Comparison of ENCODE assay signal across 24 cellular contexts in the genomic region with DNA sequence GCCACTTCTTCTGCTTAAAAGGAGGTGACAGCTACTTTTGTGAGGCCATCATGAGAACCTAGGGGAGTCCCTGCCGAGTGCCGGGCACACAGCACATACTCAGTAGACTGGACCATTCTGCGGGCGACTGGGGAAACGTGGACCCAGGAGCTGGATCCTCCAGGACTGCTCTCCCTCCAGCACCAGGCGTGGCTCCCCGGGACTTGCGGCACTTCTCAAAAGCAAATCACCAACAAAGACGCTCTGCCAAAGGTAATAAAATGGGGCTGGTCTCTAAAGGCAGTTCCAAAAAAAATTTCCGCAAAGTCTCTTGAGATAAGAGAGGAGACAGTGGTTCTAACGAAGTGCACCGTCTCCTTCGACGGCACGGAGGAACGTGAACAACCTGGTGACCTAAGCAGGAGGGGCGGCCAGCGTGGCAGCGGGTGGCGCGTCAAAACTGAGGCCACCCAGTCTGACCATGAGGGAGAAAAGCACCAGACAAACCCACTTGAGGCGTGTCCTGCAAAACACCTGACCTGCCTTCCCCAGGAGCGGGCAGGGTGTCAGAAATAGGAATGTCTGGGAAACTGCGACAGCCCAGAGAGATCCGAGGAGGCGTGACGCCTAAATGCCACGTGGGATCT. TPM values are rescaled to one million over a fixed set of nuclear protein-coding genes. Genes with fewer than 3 reads are reported as not detected.
"Had no signal": no experiment of that assay in that cellular context is flagged by ENCODE, and none has a peak within 500 bp of the region (broad histone marks: within the 10 kb centered on the region; RNA-seq: fewer than 3 reads in every experiment).

No MANE protein-coding gene starts in this region.

- H3K27ac Mint-ChIP-seq: activated CD4-positive, alpha-beta T cell treated with anti-CD3 and anti-CD28 coated beads for 36 hours; activated naive CD4-positive, alpha-beta T cell treated with anti-CD3 and anti-CD28 coated beads, Interleukin-2, amount 50 U/mL, for 72 hours; activated T-helper 1 cell treated with anti-CD3 and anti-CD28 coated beads, Interleukin-12 subunit alpha, Interleukin-12 subunit beta, Interleukin-2, Interleukin-4 antibody, amounts not matched to agents 30 ng/mL and 10 ng/mL and 1 ng/mL, durations not matched to agents 14 hours and 24 hours and 36 hours; dendritic cell treated with granulocyte-macrophage colony-stimulating factor and Interleukin-4, amounts not matched to agents 40 ng/mL and 50 ng/mL, for 4 days; mesothelial cell of epicardium; nephron; progenitor cell of endocrine pancreas; stimulated activated naive CD8-positive, alpha-beta T cell treated with anti-CD3 and anti-CD28 coated beads, Interleukin-15, amount 100 ng/mL, for 72 hours; WTC11 had no signal

- H3K4me1 Mint-ChIP-seq: nephron had no signal

- H3K27ac ChIP-seq: adrenal gland, gastrocnemius medialis, left lung, suprapubic skin, transverse colon, uterus had no signal

- H3K4me1 ChIP-seq: adrenal gland, left lung, uterus had no signal

- H3K36me3 ChIP-seq: uterus had no signal

- H3K4me3 ChIP-seq: adrenal gland, gastrocnemius medialis, left lung, suprapubic skin, transverse colon, uterus had no signal

- H3K36me3 Mint-ChIP-seq: activated naive CD4-positive, alpha-beta T cell treated with anti-CD3 and anti-CD28 coated beads, Interleukin-2, amount 50 U/mL, for 72 hours; mesothelial cell of epicardium; WTC11 had no signal

- H3K4me3 Mint-ChIP-seq: activated CD4-positive, alpha-beta T cell treated with anti-CD3 and anti-CD28 coated beads for 36 hours; activated T-helper 1 cell treated with anti-CD3 and anti-CD28 coated beads, Interleukin-12 subunit alpha, Interleukin-12 subunit beta, Interleukin-2, Interleukin-4 antibody, amounts not matched to agents 30 ng/mL and 10 ng/mL and 1 ng/mL, durations not matched to agents 14 hours and 24 hours and 36 hours; dendritic cell treated with granulocyte-macrophage colony-stimulating factor and Interleukin-4, amounts not matched to agents 40 ng/mL and 50 ng/mL, for 4 days; mesothelial cell of epicardium; nephron; stimulated activated naive CD8-positive, alpha-beta T cell treated with anti-CD3 and anti-CD28 coated beads, Interleukin-15, amount 100 ng/mL, for 72 hours; WTC11 had no signal

- ATAC-seq: activated CD4-positive, alpha-beta T cell treated with anti-CD3 and anti-CD28 coated beads for 36 hours; activated naive CD4-positive, alpha-beta T cell treated with anti-CD3 and anti-CD28 coated beads, Interleukin-2, amount 50 U/mL, for 72 hours; esophagus mucosa; gastrocnemius medialis; left lung; right cardiac atrium; stimulated activated naive CD8-positive, alpha-beta T cell treated with anti-CD3 and anti-CD28 coated beads, Interleukin-15, amount 100 ng/mL, for 72 hours; WTC11 had no signal

- DNase-seq: activated CD4-positive, alpha-beta T cell treated with anti-CD3 and anti-CD28 coated beads for 36 hours; activated CD4-positive, alpha-beta T cell treated with anti-CD3 and anti-CD28 coated beads, Interleukin-2, amount 50 U/mL, for 48 hours; activated gamma-delta T cell treated with Interleukin-2 at 50 U/mL for 16 hours; adrenal gland; effector CD8-positive, alpha-beta T cell; gastrocnemius medialis; head of caudate nucleus; left lung; right cardiac atrium; stimulated activated naive CD8-positive, alpha-beta T cell treated with anti-CD3 and anti-CD28 coated beads, Interleukin-15, amount 100 ng/mL, for 72 hours; transverse colon; uterus had no signal

- H3K9me3 Mint-ChIP-seq: activated naive CD4-positive, alpha-beta T cell treated with anti-CD3 and anti-CD28 coated beads, Interleukin-2, amount 50 U/mL, for 72 hours; activated T-helper 1 cell treated with anti-CD3 and anti-CD28 coated beads, Interleukin-12 subunit alpha, Interleukin-12 subunit beta, Interleukin-2, Interleukin-4 antibody, amounts not matched to agents 30 ng/mL and 10 ng/mL and 1 ng/mL, durations not matched to agents 14 hours and 24 hours and 36 hours; dendritic cell treated with granulocyte-macrophage colony-stimulating factor and Interleukin-4, amounts not matched to agents 40 ng/mL and 50 ng/mL, for 4 days; mesothelial cell of epicardium; nephron; stimulated activated naive CD8-positive, alpha-beta T cell treated with anti-CD3 and anti-CD28 coated beads, Interleukin-15, amount 100 ng/mL, for 72 hours; WTC11 had no signal

- H3K9me3 ChIP-seq: adrenal gland, gastrocnemius medialis, left lung, suprapubic skin, transverse colon, uterus had no signal

- FAIRE-seq: kidney had no signal

RNA-seq across cellular contexts. Expression of a gene that starts 1.4 kb away (rescaled TPM):
- total RNA-seq: activated CD4-positive, alpha-beta T cell treated with anti-CD3 and anti-CD28 coated beads for 36 hours; activated naive CD4-positive, alpha-beta T cell treated with anti-CD3 and anti-CD28 coated beads, Interleukin-2, amount 50 U/mL, for 72 hours; activated T-helper 1 cell treated with anti-CD3 and anti-CD28 coated beads, Interleukin-12 subunit alpha, Interleukin-12 subunit beta, Interleukin-2, Interleukin-4 antibody, amounts not matched to agents 30 ng/mL and 10 ng/mL and 1 ng/mL, durations not matched to agents 14 hours and 24 hours and 36 hours; esophagus mucosa; gastrocnemius medialis; kidney; left lung; progenitor cell of endocrine pancreas; suprapubic skin had no signal
- polyA plus RNA-seq: right cardiac atrium had no signal

RNA-seq across cellular contexts. Expression of a gene that starts 50.7 kb away (rescaled TPM):
- total RNA-seq: activated CD4-positive, alpha-beta T cell treated with anti-CD3 and anti-CD28 coated beads for 36 hours; esophagus mucosa; gastrocnemius medialis; lung microvascular endothelial cell; right cardiac atrium; skeletal muscle tissue; suprapubic skin; uterus had no signal
- polyA plus RNA-seq: adrenal gland, right cardiac atrium had no signal
